24 cellular contexts compared by ENCODE assay signal in the genomic region with DNA sequence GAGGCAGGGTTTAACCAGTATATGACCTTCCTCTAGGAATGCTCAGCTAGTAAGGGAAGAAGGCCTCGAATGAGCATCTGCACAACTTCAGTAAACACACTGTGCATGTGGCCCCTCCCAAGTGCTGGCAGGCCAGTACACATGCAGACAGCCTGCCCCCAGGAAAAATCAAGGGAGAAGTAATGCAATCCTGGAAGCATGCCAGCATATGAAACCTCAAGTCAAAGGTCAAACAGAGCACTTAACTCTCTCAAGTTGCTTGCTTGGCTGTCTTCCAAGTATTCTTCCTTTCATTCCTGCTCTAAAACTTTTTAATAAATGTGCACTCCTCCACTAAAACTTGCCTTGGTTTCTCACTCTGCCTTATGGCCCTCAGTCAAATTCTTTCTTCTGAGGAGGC.
A peak's percentile ranks its signal among the peaks of the same experiment; 100 is the strongest.
DNase-seq lines count a peak whose midpoint lies in the region; TF ChIP-seq lines count a peak whose summit lies in the region.
"Had no signal": no experiment of that assay in that cellular context is flagged by ENCODE, and none has a peak within 500 bp of the region (broad histone marks: within the 10 kb centered on the region; RNA-seq: fewer than 3 reads in every experiment).

No MANE protein-coding gene starts in this region.

- TF ChIP-seq CTCF in WERI-Rb-1 (IDR thresholded peaks at IDR 0.05; ENCODE audit: low read depth, low read length): no peak

- no peaks in the 10 kb centered on the region for H3K36me3 ChIP-seq in SJCRH30
- H3K36me3 ChIP-seq in WERI-Rb-1: no peaks in the 10 kb centered on the region
- H3K36me3 ChIP-seq: lower lobe of right lung, Peyer's patch, prostate gland, suprapubic skin, uterus had no signal

- H3K9me3 ChIP-seq in SJCRH30 (replicated peaks) (no peaks in the 10 kb centered on the region; the same call in 1 of the 2 replicates), WERI-Rb-1 (ENCODE audit: severe bottlenecking) (no peaks in the 10 kb centered on the region)
- H3K9me3 ChIP-seq: prostate gland, suprapubic skin, uterus had no signal

- H3K27ac ChIP-seq in SJCRH30 (no peak overlapping the region), WERI-Rb-1 (no peak overlapping the region)
- H3K27ac ChIP-seq: dorsolateral prefrontal cortex, lower lobe of right lung, Peyer's patch, prostate gland, SK-N-MC, suprapubic skin, uterus had no signal

- intact Hi-C loops in head of caudate nucleus (cut with DNase I): no loop called here

- H3K4me1 ChIP-seq in SJCRH30: no peaks in the 10 kb centered on the region
- H3K4me1 ChIP-seq: lower lobe of right lung, Peyer's patch, prostate gland, suprapubic skin, uterus had no signal

- peak; percentile 8 for DNase-seq in EH (ENCODE audit: low read depth)
- DNase-seq in M059J (ENCODE audit: low read depth): peak; percentile 4
- peak; percentile 30 to 55 for DNase-seq in SJCRH30
- DNase-seq in myocyte (ENCODE audit: low read depth): peak; percentile 33
- DNase-seq in D341Med (ENCODE audit: low spot score): no peak
- no peak for DNase-seq in head of caudate nucleus
- no peak for DNase-seq in WERI-Rb-1
- DNase-seq: activated CD4-positive, alpha-beta T cell treated with anti-CD3 and anti-CD28 coated beads, Interleukin-2, amount 10 ng/mL, durations not matched to agents 24 days and 14 days; activated naive CD4-positive, alpha-beta T cell treated with anti-CD3 and anti-CD28 coated beads for 36 hours; activated T-cell treated with anti-CD3 and anti-CD28 coated beads, Interleukin-2, amount 50 U/mL, for 72 hours; amniotic stem cell; CD4-positive, CD25-positive, alpha-beta regulatory T cell; dorsolateral prefrontal cortex; islet precursor cell; lower lobe of right lung; NCI-H1436 treated with DMSO at 0.1 percent for 48 hours; NCI-H2227 treated with DMSO at 0.1 percent for 48 hours; Peyer's patch; stimulated activated CD4-positive, alpha-beta T cell treated with anti-CD3 and anti-CD28 coated beads, Interleukin-1b, Interleukin-23, amount 100 ng/mL, for 48 hours; uterus had no signal

- H3K4me3 ChIP-seq in SJCRH30 (no peak overlapping the region), WERI-Rb-1 (ENCODE audit: low read depth, low read length) (no peak overlapping the region)
- H3K4me3 ChIP-seq: dorsolateral prefrontal cortex, GM12878, lower lobe of right lung, Peyer's patch, prostate gland, SK-N-MC, suprapubic skin, uterus had no signal

- H3K27me3 ChIP-seq in SJCRH30: no peaks in the 10 kb centered on the region
- no peaks in the 10 kb centered on the region for H3K27me3 ChIP-seq in WERI-Rb-1 (ENCODE audit: insufficient read depth, low read depth, severe bottlenecking)
- H3K27me3 ChIP-seq: dorsolateral prefrontal cortex, Peyer's patch, suprapubic skin, uterus had no signal

Comparison
In these comparisons a context has a peak if more than half of its experiments do, and no peak if none do; other contexts are left out.
1. DNase-seq: peak in EH (single experiment), M059J (single experiment), SJCRH30 (2 of 2) and myocyte (single experiment); none in D341Med (single experiment), head of caudate nucleus (0 of 42) and WERI-Rb-1 (single experiment).